Comparison of ENCODE assay signal across 8 cellular contexts in the genomic region with DNA sequence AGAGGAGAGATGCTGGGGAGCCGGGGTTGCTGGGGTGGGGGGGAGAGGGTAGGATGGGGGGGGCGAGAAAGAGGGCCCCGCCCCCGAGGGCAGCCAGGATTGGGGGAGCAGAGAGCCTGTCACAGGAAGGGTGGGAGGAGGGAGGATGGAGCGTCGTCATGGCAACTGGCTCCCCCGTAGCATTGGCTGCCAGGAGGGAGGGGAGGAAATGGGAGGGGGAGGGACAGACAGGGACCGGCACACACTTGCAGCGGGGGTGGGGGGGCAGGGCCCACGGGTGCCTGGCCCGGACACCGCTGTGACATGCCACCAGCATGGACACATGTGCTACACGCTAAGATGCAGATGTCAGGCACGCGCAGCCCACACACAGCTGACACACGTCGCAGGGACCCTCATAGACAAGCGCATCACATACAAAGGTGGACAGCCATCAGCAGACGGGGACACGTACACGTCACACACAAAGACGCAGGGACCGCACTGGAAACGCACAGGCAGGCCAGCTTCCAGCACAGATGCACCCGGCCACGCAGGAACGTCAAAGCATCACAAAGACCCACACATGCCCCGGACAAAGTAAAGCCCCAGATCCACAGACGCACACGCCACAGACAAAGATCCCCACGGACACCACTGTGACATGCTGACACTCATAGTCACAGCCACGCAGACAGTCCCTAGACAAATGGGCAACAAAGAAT. TPM values are rescaled to one million over a fixed set of nuclear protein-coding genes. Genes with fewer than 3 reads are reported as not detected.
DNase-seq lines count a peak whose midpoint lies in the region; ATAC-seq, FAIRE-seq and TF ChIP-seq lines count a peak whose summit lies in the region.

A gene with protein sequence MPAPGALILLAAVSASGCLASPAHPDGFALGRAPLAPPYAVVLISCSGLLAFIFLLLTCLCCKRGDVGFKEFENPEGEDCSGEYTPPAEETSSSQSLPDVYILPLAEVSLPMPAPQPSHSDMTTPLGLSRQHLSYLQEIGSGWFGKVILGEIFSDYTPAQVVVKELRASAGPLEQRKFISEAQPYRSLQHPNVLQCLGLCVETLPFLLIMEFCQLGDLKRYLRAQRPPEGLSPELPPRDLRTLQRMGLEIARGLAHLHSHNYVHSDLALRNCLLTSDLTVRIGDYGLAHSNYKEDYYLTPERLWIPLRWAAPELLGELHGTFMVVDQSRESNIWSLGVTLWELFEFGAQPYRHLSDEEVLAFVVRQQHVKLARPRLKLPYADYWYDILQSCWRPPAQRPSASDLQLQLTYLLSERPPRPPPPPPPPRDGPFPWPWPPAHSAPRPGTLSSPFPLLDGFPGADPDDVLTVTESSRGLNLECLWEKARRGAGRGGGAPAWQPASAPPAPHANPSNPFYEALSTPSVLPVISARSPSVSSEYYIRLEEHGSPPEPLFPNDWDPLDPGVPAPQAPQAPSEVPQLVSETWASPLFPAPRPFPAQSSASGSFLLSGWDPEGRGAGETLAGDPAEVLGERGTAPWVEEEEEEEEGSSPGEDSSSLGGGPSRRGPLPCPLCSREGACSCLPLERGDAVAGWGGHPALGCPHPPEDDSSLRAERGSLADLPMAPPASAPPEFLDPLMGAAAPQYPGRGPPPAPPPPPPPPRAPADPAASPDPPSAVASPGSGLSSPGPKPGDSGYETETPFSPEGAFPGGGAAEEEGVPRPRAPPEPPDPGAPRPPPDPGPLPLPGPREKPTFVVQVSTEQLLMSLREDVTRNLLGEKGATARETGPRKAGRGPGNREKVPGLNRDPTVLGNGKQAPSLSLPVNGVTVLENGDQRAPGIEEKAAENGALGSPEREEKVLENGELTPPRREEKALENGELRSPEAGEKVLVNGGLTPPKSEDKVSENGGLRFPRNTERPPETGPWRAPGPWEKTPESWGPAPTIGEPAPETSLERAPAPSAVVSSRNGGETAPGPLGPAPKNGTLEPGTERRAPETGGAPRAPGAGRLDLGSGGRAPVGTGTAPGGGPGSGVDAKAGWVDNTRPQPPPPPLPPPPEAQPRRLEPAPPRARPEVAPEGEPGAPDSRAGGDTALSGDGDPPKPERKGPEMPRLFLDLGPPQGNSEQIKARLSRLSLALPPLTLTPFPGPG (N-terminal part only) (minus strand): TSS at position 36 of the 704 bp plus-strand sequence. CDS start 259 bp downstream, outside the sequence.

- 27% methylated on average over 32 of the region's 32 CpGs for WGBS in HUES64

- H3K27me3 ChIP-seq in HUES64 (ENCODE audit: insufficient read depth, low read length) (peaks cover 18% of the 10 kb centered on the region), astrocyte (ENCODE audit: insufficient read depth, low read length) (peaks cover 18% of the 10 kb centered on the region)

- H3K9me3 ChIP-seq in HUES64 (ENCODE audit: insufficient read depth, low read depth, low read length) (no peaks in the 10 kb centered on the region), astrocyte (ENCODE audit: insufficient read depth, low read depth, low read length) (no peaks in the 10 kb centered on the region)

- no peak for TF ChIP-seq CTCF in astrocyte (IDR thresholded peaks at IDR 0.05; ENCODE audit: insufficient read depth, low read depth, low read length)
- TF ChIP-seq CTCF in mesothelial cell of epicardium (IDR thresholded peaks at IDR 0.05; ENCODE audit: unreplicated experiment) = no peak

- H3K4me1 Mint-ChIP-seq in astrocyte (ENCODE audit: low read depth, unreplicated experiment) = peaks cover 6% of the 10 kb centered on the region
- H3K4me1 Mint-ChIP-seq in mesothelial cell of epicardium = peaks cover 21% of the 10 kb centered on the region
- H3K4me1 Mint-ChIP-seq in stimulated activated effector memory CD8-positive, alpha-beta T cell treated with anti-CD3 and anti-CD28 coated beads, Interleukin-12 subunit alpha, Interleukin-12 subunit beta, amount 100 ng/mL, for 72 hours = peaks cover 21% of the 10 kb centered on the region

- H3K4me2 ChIP-seq in astrocyte (ENCODE audit: low read length) = peak within 1 kb of the TSS; percentile 71

- peak within 1 kb of the TSS; percentile 58 for H3K4me3 ChIP-seq in HUES64 (ENCODE audit: low read length)
- no peak within 1 kb of the TSS for H3K4me3 ChIP-seq in astrocyte (ENCODE audit: insufficient read depth, low read depth, low read length)

- FAIRE-seq in astrocyte (lab: Jason Lieb, UNC) = no peak

- H3K27ac Mint-ChIP-seq in astrocyte (ENCODE audit: unreplicated experiment) (no peak within 1 kb of the TSS), mesothelial cell of epicardium (peak within 1 kb of the TSS; percentile 56)
- peak within 1 kb of the TSS; percentile 35 for H3K27ac Mint-ChIP-seq in stimulated activated effector memory CD8-positive, alpha-beta T cell treated with anti-CD3 and anti-CD28 coated beads, Interleukin-12 subunit alpha, Interleukin-12 subunit beta, amount 100 ng/mL, for 72 hours

- H3K79me2 ChIP-seq in astrocyte (ENCODE audit: insufficient read depth, low read length) = no peaks in the 10 kb centered on the region

- no peak within 1 kb of the TSS for H3K9ac ChIP-seq in HUES64 (ENCODE audit: low read depth, low read length)
- H3K9ac ChIP-seq in astrocyte (ENCODE audit: low read length) = peak within 1 kb of the TSS; percentile 16

- DNase-seq in AG20443 (ENCODE audit: low spot score) (peak; percentile 40), T1000 (lab: John Stamatoyannopoulos, UW) (peak; percentile 13), astrocyte (ENCODE audit: low read depth) (peak; percentile 26), mesothelial cell of epicardium (ENCODE audit: low spot score in 2 of 2, unreplicated experiment in 2 of 2) (no peak), GM19238 (ENCODE audit: insufficient read length, low spot score) (no peak), OCI-M2 (lab: John Stamatoyannopoulos, UW; ENCODE audit: unreplicated experiment) (no peak)
- DNase-seq in stimulated activated effector memory CD8-positive, alpha-beta T cell treated with anti-CD3 and anti-CD28 coated beads, Interleukin-12 subunit alpha, Interleukin-12 subunit beta, amount 100 ng/mL, for 72 hours (ENCODE audit: low spot score in 2 of 2) = peak in 1 of 2 donors; percentile 86

- peak within 1 kb of the TSS; percentile 81 for H3K4me3 Mint-ChIP-seq in astrocyte (ENCODE audit: unreplicated experiment)
- peak within 1 kb of the TSS; percentile 80 for H3K4me3 Mint-ChIP-seq in mesothelial cell of epicardium
- no peak within 1 kb of the TSS for H3K4me3 Mint-ChIP-seq in stimulated activated effector memory CD8-positive, alpha-beta T cell treated with anti-CD3 and anti-CD28 coated beads, Interleukin-12 subunit alpha, Interleukin-12 subunit beta, amount 100 ng/mL, for 72 hours

- H4K20me1 ChIP-seq in astrocyte (ENCODE audit: insufficient read depth, low read length) = no peaks in the 10 kb centered on the region

- peak within 1 kb of the TSS; percentile 32 for H2AFZ ChIP-seq in astrocyte (ENCODE audit: low read depth, low read length)

- H3K27me3 Mint-ChIP-seq in astrocyte (ENCODE audit: low read depth, unreplicated experiment) (peaks cover 6% of the 10 kb centered on the region), mesothelial cell of epicardium (ENCODE audit: low read depth) (peaks cover 3% of the 10 kb centered on the region)

- no peaks in the 10 kb centered on the region for H3K9me3 Mint-ChIP-seq in astrocyte (ENCODE audit: unreplicated experiment)
- no peaks in the 10 kb centered on the region for H3K9me3 Mint-ChIP-seq in mesothelial cell of epicardium
- H3K9me3 Mint-ChIP-seq in stimulated activated effector memory CD8-positive, alpha-beta T cell treated with anti-CD3 and anti-CD28 coated beads, Interleukin-12 subunit alpha, Interleukin-12 subunit beta, amount 100 ng/mL, for 72 hours = no peaks in the 10 kb centered on the region

- peak; percentile 57 for ATAC-seq in stimulated activated effector memory CD8-positive, alpha-beta T cell treated with anti-CD3 and anti-CD28 coated beads, Interleukin-12 subunit alpha, Interleukin-12 subunit beta, amount 100 ng/mL, for 72 hours

- H3K36me3 ChIP-seq in HUES64 (ENCODE audit: insufficient read depth, low read length) (no peaks in the 10 kb centered on the region), astrocyte (ENCODE audit: insufficient read depth, low read length) (no peaks in the 10 kb centered on the region)

- H3K4me1 ChIP-seq in HUES64 (ENCODE audit: insufficient read depth, low read length) (no peaks in the 10 kb centered on the region; the same call in 1 of the 2 replicates), astrocyte (ENCODE audit: insufficient read depth, low read length) (peaks cover 6% of the 10 kb centered on the region)

- H3K36me3 Mint-ChIP-seq in astrocyte (ENCODE audit: low read depth, unreplicated experiment) (peaks cover 7% of the 10 kb centered on the region), mesothelial cell of epicardium (peaks cover 4% of the 10 kb centered on the region)
- H3K36me3 Mint-ChIP-seq in stimulated activated effector memory CD8-positive, alpha-beta T cell treated with anti-CD3 and anti-CD28 coated beads, Interleukin-12 subunit alpha, Interleukin-12 subunit beta, amount 100 ng/mL, for 72 hours = no peaks in the 10 kb centered on the region

- H3K27ac ChIP-seq in HUES64 (ENCODE audit: low read depth, low read length) (no peak within 1 kb of the TSS), astrocyte (ENCODE audit: low read depth, low read length) (no peak within 1 kb of the TSS)

RNA-seq across cellular contexts. Expression of the gene that starts here (rescaled TPM):
- 4.9 TPM for polyA plus RNA-seq in HUES64 (2013, experiment 1 of 2)
- 5.5 TPM for polyA plus RNA-seq in HUES64 (2013, experiment 2 of 2)
- total RNA-seq in astrocyte (6.2 TPM in 2 replicates), mesothelial cell of epicardium (19.4 to 21.3 TPM (median 20.4 TPM) in 3 replicates)

Comparison
In these comparisons a context has a peak if more than half of its experiments do, and no peak if none do; other contexts are left out.
1. DNase-seq: peak in AG20443 (single experiment), T1000 (single experiment) and astrocyte (single experiment); none in mesothelial cell of epicardium (0 of 2), GM19238 (single experiment) and OCI-M2 (single experiment).